Comparison of ENCODE assay signal across 8 cellular contexts in the genomic region with DNA sequence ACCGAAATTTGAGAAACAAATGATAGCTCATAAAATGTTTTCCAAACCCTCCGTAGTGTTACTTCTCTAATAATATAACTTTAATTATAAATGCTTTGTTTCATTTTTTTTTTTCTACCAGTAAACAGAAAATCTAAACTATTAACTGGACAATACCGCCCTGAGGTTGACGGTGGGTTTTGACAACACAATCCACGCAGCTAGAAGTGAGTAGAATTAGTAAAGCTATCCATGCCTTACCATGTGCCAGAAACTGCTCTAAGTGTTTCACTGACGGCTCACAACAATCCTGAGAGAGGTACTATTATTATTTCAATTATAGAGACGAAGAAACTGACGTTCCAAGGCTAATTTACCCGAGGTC. TPM values are rescaled to one million over a fixed set of nuclear protein-coding genes. Genes with fewer than 3 reads are reported as not detected.
A peak's percentile ranks its signal among the peaks of the same experiment; 100 is the strongest.
DNase-seq lines count a peak whose midpoint lies in the region; ATAC-seq and TF ChIP-seq lines count a peak whose summit lies in the region.

No MANE protein-coding gene starts in this region.

- H3K9me3 Mint-ChIP-seq in T-cell, result no peaks in the 10 kb centered on the region

- H3K36me3 Mint-ChIP-seq in T-cell, result no peaks in the 10 kb centered on the region

- no peak for TF ChIP-seq POLR2A in spleen (IDR thresholded peaks at IDR 0.05)

- POLR2A ChIA-PET in T-cell (lab: Charles Lee), result no interaction called here

- ATAC-seq in T-cell (replicated peaks in 1 of 4), result peak in 2 of 4 experiments; percentile 11 to 14

- TF ChIP-seq CTCF in right atrium auricular region (IDR thresholded peaks at IDR 0.05) (no peak), spleen (IDR thresholded peaks at IDR 0.05 in 8 of 11, conservative IDR thresholded peaks at IDR 0.05 in 3 of 11) (no peak)

- H3K4me1 ChIP-seq in right atrium auricular region (peaks cover 0 to 11% of the 10 kb centered on the region in 2 donors), spleen (peaks cover 10 to 53% (median 22%) of the 10 kb centered on the region in 6 donors)

- 7 to 11% (median 8%) methylated on average over 9 of the region's 9 CpGs for WGBS in spleen, 5 donors

- H3K4me1 Mint-ChIP-seq in T-cell, result peaks cover 20 to 24% (median 20%) of the 10 kb centered on the region in 3 donors

- H3K27ac Mint-ChIP-seq in T-cell, result peak overlapping the region; percentile 92 to 95

- no peaks in the 10 kb centered on the region for H3K27me3 ChIP-seq in right atrium auricular region
- no peaks in the 10 kb centered on the region for H3K27me3 ChIP-seq in spleen (replicated peaks in 1 of 7)

- CTCF ChIA-PET in T-cell (lab: Charles Lee), result no interaction called here

- no peaks in the 10 kb centered on the region for H3K9me3 ChIP-seq in right atrium auricular region
- H3K9me3 ChIP-seq in spleen, result no peaks in the 10 kb centered on the region

- H3K4me3 ChIP-seq in right atrium auricular region (peak overlapping the region; percentile 70 to 89), spleen (peak overlapping the region; percentile 55 to 93 (median 71))

- intact Hi-C loops in spleen (cut with DNase I; ENCODE audit: low total_unique reads), result no loop called here

- DNase-seq in NOMO-1 treated with dmso at 0.1 percent for 144 hours (lab: John Stamatoyannopoulos, UW; ENCODE audit: unreplicated experiment) (peak; percentile 51), NOMO-1 treated with DMSO at 0.1 percent for 48 hours (lab: John Stamatoyannopoulos, UW; ENCODE audit: unreplicated experiment) (no peak), T-cell (no peak), right atrium auricular region (ENCODE audit: low spot score) (no peak), spleen (no peak), dedifferentiated amniotic fluid mesenchymal stem cell (ENCODE audit: extremely low spot score) (no peak), cerebellum (ENCODE audit: low spot score) (no peak), DMS79 (lab: John Stamatoyannopoulos, UW) (no peak)

- H3K27ac ChIP-seq in right atrium auricular region, result peak overlapping the region; percentile 67 to 87
- peak overlapping the region; percentile 88 to 96 (median 92) for H3K27ac ChIP-seq in spleen

- H3K4me3 Mint-ChIP-seq in T-cell, result peak overlapping the region; percentile 91 to 92 (median 91)

- H3K36me3 ChIP-seq in right atrium auricular region (no peaks in the 10 kb centered on the region), spleen (peaks cover 0 to 6% (median 0%) of the 10 kb centered on the region in 6 donors)

- no peaks in the 10 kb centered on the region for H3K27me3 Mint-ChIP-seq in T-cell

RNA-seq across cellular contexts. Expression of a gene that starts 0.4 kb away (rescaled TPM):
- total RNA-seq in T-cell (10 to 100 TPM in 3 of 5 donors, 1 to 10 TPM in 2; 5.5 to 13.7 (median 12.7) TPM), right atrium auricular region (10 to 100 TPM; 26.1 to 55.6 TPM), spleen (10 to 100 TPM; 12.9 to 19.7 (median 15.9) TPM), cerebellum (17.8 TPM)
- 10 to 100 TPM in 2 of 3 donors, 1 to 10 TPM in 1; 8.9 to 16.8 (median 15.9) TPM for polyA plus RNA-seq in spleen

RNA-seq across cellular contexts. Expression of a gene that starts 15.0 kb away (rescaled TPM):
- total RNA-seq in T-cell (10 to 100 TPM; 30.6 to 45.9 (median 37.5) TPM), right atrium auricular region (10 to 100 TPM; 21.2 to 21.4 TPM), spleen (10 to 100 TPM; 29.4 to 71.3 (median 39.6) TPM), cerebellum (37.2 TPM)
- polyA plus RNA-seq in spleen, result 10 to 100 TPM; 14.2 to 22.5 (median 19.4) TPM
